In the genomic region with DNA sequence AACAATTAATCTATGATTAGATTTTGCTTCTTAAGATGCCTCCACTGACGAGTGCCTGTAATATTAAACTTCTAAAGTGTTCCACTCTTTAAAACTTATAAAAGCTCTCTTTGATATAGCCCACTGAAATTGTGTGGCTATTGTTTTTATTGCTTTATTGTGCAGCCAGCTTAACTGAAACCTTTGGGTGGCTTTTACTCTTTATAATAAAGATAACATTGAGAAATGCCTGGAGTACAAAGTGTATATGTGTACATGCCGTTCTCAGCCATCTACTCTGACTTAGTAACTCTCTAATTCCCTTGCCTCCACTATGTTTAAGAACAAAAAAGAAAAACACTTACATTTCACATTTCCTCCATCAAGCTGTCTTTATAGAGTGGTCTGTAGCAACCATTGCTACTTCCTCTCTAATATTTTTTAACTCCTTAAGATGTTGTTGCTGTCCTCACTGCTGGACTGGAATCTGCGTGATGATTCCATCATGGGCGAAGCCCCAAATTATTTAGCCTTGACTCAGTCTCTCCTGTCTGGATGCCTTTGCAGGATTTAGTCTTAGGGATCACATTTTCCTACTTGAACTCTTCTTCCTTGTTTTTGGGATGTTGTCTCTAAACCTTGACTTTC, we compare ENCODE assay signal across 12 cellular contexts. TPM values are rescaled to one million over a fixed set of nuclear protein-coding genes. Genes with fewer than 3 reads are reported as not detected.
A peak's percentile ranks its signal among the peaks of the same experiment; 100 is the strongest.
DNase-seq lines count a peak whose midpoint lies in the region; ATAC-seq and TF ChIP-seq lines count a peak whose summit lies in the region.
"Had no signal": no experiment of that assay in that cellular context is flagged by ENCODE, and none has a peak within 500 bp of the region (broad histone marks: within the 10 kb centered on the region; RNA-seq: fewer than 3 reads in every experiment).

No MANE protein-coding gene starts in this region.

- TF ChIP-seq CTCF in RWPE2 (IDR thresholded peaks at IDR 0.05; ENCODE audit: poor library complexity, severe bottlenecking) (no peak), foreskin fibroblast (IDR thresholded peaks at IDR 0.05; ENCODE audit: low read depth, low read length) (no peak)

- ATAC-seq in RWPE2 (ENCODE audit: low read depth) (peak; percentile 53), GM21786 (IDR thresholded peaks at IDR 0.05; ENCODE audit: unreplicated experiment) (no peak)
- ATAC-seq: HCT116 had no signal

- H3K9ac ChIP-seq in skeletal muscle satellite cell (ENCODE audit: low read depth, low read length), result peak overlapping the region; percentile 16

- H3K4me2 ChIP-seq in skeletal muscle satellite cell (ENCODE audit: low read length), result peak overlapping the region; percentile 71

- H3K36me3 ChIP-seq in RWPE2 (ENCODE audit: low read depth) (peaks cover 66% of the 10 kb centered on the region), skeletal muscle satellite cell (ENCODE audit: insufficient read depth, low read length) (peaks cover 35% of the 10 kb centered on the region)

- H3K9me3 ChIP-seq in RWPE2 (ENCODE audit: severe bottlenecking) (peaks cover 2% of the 10 kb centered on the region), skeletal muscle satellite cell (replicated peaks; ENCODE audit: low read length) (no peaks in the 10 kb centered on the region)

- CTCF ChIA-PET in HEK293T (lab: Yijun Ruan, JAX), result no interaction called here

- POLR2A ChIA-PET in HEK293T (lab: Yijun Ruan, JAX), result interaction anchor here (2.4 kb wide), 1 partner anchor 10 kb away, joined by 11 read pairs; the partner anchor contains the start of gene PIK3R1

- H3K27me3 ChIP-seq in RWPE2 (ENCODE audit: insufficient read depth, poor library complexity, severe bottlenecking) (no peaks in the 10 kb centered on the region), skeletal muscle satellite cell (ENCODE audit: control insufficient read depth, insufficient read depth, low read length) (no peaks in the 10 kb centered on the region)

- H3K4me3 ChIP-seq in RWPE2 (ENCODE audit: severe bottlenecking) (no peak overlapping the region), foreskin fibroblast (ENCODE audit: low read depth in 1 of 2, low read length in 2 of 2) (no peak overlapping the region), skeletal muscle satellite cell (ENCODE audit: low read length) (peak overlapping the region; percentile 31)

- H3K4me1 ChIP-seq in RWPE2 (ENCODE audit: insufficient read depth, poor library complexity, severe bottlenecking) (peaks cover 28% of the 10 kb centered on the region), skeletal muscle satellite cell (ENCODE audit: control insufficient read depth, insufficient read depth, low read length) (peaks cover 35% of the 10 kb centered on the region)

- H3K27ac ChIP-seq in RWPE2 (ENCODE audit: poor library complexity, severe bottlenecking), result peak overlapping the region; percentile 87

- DNase-seq in GM03348 (ENCODE audit: low spot score) (peak; percentile 17), RWPE2 (ENCODE audit: low spot score) (no peak), foreskin fibroblast (peak; percentile 37 to 78), HEK293T (ENCODE audit: extremely low spot score) (no peak), NCI-H1436 (lab: John Stamatoyannopoulos, UW) (no peak)
- DNase-seq: activated B cell treated with CpG ODN at 0.5 μM for 24 hours; activated naive CD8-positive, alpha-beta T cell treated with anti-CD3 and anti-CD28 coated beads, Interleukin-2, amount 10 ng/mL, durations not matched to agents 7 days and 5 days; NCI-H1436 treated with DMSO at 0.1 percent for 48 hours; stimulated activated CD4-positive, alpha-beta T cell treated with anti-CD3 and anti-CD28 coated beads, Interleukin-12 subunit alpha, Interleukin-12 subunit beta, amount 100 ng/mL, for 4 hours had no signal

TF ChIP-seq in HEK293T, 16 proteins besides CTCF, POLR2A, EP300 and RAD21:
- TF ChIP-seq ARNT (IDR thresholded peaks at IDR 0.05) (no peak), CTBP1 (IDR thresholded peaks at IDR 0.05; ENCODE audit: borderline replicate concordance) (no peak), BHLHE40 (IDR thresholded peaks at IDR 0.05; ENCODE audit: borderline replicate concordance) (no peak), HDGF (IDR thresholded peaks at IDR 0.05; ENCODE audit: borderline replicate concordance) (no peak), ZNF384 (IDR thresholded peaks at IDR 0.05) (no peak), L3MBTL2 (conservative IDR thresholded peaks at IDR 0.05) (no peak), FOXM1 (IDR thresholded peaks at IDR 0.05; ENCODE audit: borderline replicate concordance) (no peak), TARDBP (IDR thresholded peaks at IDR 0.05) (no peak)
- TF ChIP-seq, protein P1, sequence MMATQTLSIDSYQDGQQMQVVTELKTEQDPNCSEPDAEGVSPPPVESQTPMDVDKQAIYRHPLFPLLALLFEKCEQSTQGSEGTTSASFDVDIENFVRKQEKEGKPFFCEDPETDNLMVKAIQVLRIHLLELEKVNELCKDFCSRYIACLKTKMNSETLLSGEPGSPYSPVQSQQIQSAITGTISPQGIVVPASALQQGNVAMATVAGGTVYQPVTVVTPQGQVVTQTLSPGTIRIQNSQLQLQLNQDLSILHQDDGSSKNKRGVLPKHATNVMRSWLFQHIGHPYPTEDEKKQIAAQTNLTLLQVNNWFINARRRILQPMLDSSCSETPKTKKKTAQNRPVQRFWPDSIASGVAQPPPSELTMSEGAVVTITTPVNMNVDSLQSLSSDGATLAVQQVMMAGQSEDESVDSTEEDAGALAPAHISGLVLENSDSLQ (IDR thresholded peaks at IDR 0.05), result no peak

RNA-seq across cellular contexts. Expression of gene PIK3R1, which starts 9.1 kb away (rescaled TPM):
- total RNA-seq in skeletal muscle satellite cell (2012; rRNA removed), result 27.3 and 40.8 TPM in 2 replicates

Comparison
In these comparisons a context has a peak if more than half of its experiments do, and no peak if none do; other contexts are left out.
1. DNase-seq: peak in GM03348 (single experiment) and foreskin fibroblast (2 of 2); none in RWPE2 (single experiment), HEK293T (single experiment) and NCI-H1436 (single experiment).